In genomic region chr6:38110407-38111025, GRCh38 we compare ENCODE assay signal across 13 cellular contexts.
A peak's percentile ranks its signal among the peaks of the same experiment; 100 is the strongest.
DNase-seq lines count a peak whose midpoint lies in the region; ATAC-seq and TF ChIP-seq lines count a peak whose summit lies in the region.
"Had no signal": no experiment of that assay in that cellular context is flagged by ENCODE, and none has a peak within 500 bp of the region (broad histone marks: within the 10 kb centered on the region; RNA-seq: fewer than 3 reads in every experiment).

No MANE protein-coding gene starts in this region.

- H3K4me3 ChIP-seq in cardiac muscle cell: no peak overlapping the region
- H3K4me3 ChIP-seq in left ventricle myocardium inferior: no peak overlapping the region
- no peak overlapping the region for H3K4me3 ChIP-seq in heart right ventricle
- H3K4me3 ChIP-seq: BLaER1, vagina had no signal

- peak in 7 of 8 donors; percentile 38 to 83 (median 68) for ATAC-seq in heart right ventricle

- DNase-seq in cardiac muscle cell (ENCODE audit: low read depth in 1 of 2, low spot score in 1 of 2): peak; percentile 19 to 27
- DNase-seq in left ventricle myocardium inferior: no peak
- peak; percentile 98 for DNase-seq in NCI-H748 (lab: John Stamatoyannopoulos, UW; ENCODE audit: unreplicated experiment)
- DNase-seq in heart right ventricle: no peak
- no peak for DNase-seq in COLO829 (ENCODE audit: low spot score)
- no peak for DNase-seq in AML-193 (lab: John Stamatoyannopoulos, UW)
- DNase-seq in T-helper 9 cell: no peak
- DNase-seq in stimulated activated CD4-positive, alpha-beta T cell treated with anti-CD3 and anti-CD28 coated beads, Interleukin-15, amount 100 ng/mL, for 24 hours: no peak
- DNase-seq: activated CD4-positive, alpha-beta T cell treated with anti-CD3 and anti-CD28 coated beads for 1 hour; kidney had no signal

- intact Hi-C loops in left ventricle myocardium inferior (cut with micrococcal nuclease) (no loop called here), heart right ventricle (cut with DNase I) (no loop called here)

- H3K27me3 ChIP-seq in cardiac muscle cell: no peaks in the 10 kb centered on the region
- H3K27me3 ChIP-seq in left ventricle myocardium inferior (ENCODE audit: low read depth): no peaks in the 10 kb centered on the region
- no peaks in the 10 kb centered on the region for H3K27me3 ChIP-seq in heart right ventricle
- H3K27me3 ChIP-seq: BLaER1, vagina had no signal

- H3K4me1 ChIP-seq in cardiac muscle cell (ENCODE audit: low read depth) (peaks cover 21% of the 10 kb centered on the region), left ventricle myocardium inferior (peaks cover 40% of the 10 kb centered on the region), heart right ventricle (peaks cover 0 to 37% (median 26%) of the 10 kb centered on the region in 9 donors)
- H3K4me1 ChIP-seq: BLaER1 had no signal

- 54 to 56% methylated on average over 9 of the region's 9 CpGs for WGBS in heart right ventricle, 2 donors

- no peaks in the 10 kb centered on the region for H3K36me3 ChIP-seq in cardiac muscle cell
- peaks cover 4% of the 10 kb centered on the region for H3K36me3 ChIP-seq in left ventricle myocardium inferior
- H3K36me3 ChIP-seq in heart right ventricle: peaks cover 0 to 5% (median 0%) of the 10 kb centered on the region in 9 donors
- H3K36me3 ChIP-seq: vagina had no signal

- no peak for TF ChIP-seq CTCF in cardiac muscle cell (IDR thresholded peaks at IDR 0.05; ENCODE audit: low read depth, low read length)
- no peak for TF ChIP-seq CTCF in left ventricle myocardium inferior (IDR thresholded peaks at IDR 0.05; ENCODE audit: borderline replicate concordance)
- TF ChIP-seq CTCF in heart right ventricle (IDR thresholded peaks at IDR 0.05): no peak

- H3K27ac ChIP-seq in cardiac muscle cell (peak overlapping the region; percentile 58), left ventricle myocardium inferior (replicated peaks) (no peak overlapping the region), heart right ventricle (peak overlapping the region in 1 of 10 donors; percentile 11)
- H3K27ac ChIP-seq: BLaER1, epithelial cell of prostate, vagina had no signal

- H3K9me3 ChIP-seq in cardiac muscle cell (ENCODE audit: low read depth): no peaks in the 10 kb centered on the region
- no peaks in the 10 kb centered on the region for H3K9me3 ChIP-seq in left ventricle myocardium inferior (replicated peaks)
- no peaks in the 10 kb centered on the region for H3K9me3 ChIP-seq in heart right ventricle
- H3K9me3 ChIP-seq: BLaER1, vagina had no signal

Comparison
In these comparisons a context has a peak if more than half of its experiments do, and no peak if none do; other contexts are left out.
1. DNase-seq: peak in cardiac muscle cell (2 of 2) and NCI-H748 (single experiment); none in left ventricle myocardium inferior (single experiment), heart right ventricle (0 of 2), COLO829 (single experiment), AML-193 (0 of 2), T-helper 9 cell (single experiment) and stimulated activated CD4-positive, alpha-beta T cell treated with anti-CD3 and anti-CD28 coated beads, Interleukin-15, amount 100 ng/mL, for 24 hours (single experiment).